1 cellular context compared by ENCODE assay signal in genomic region chr11:113862430-113862829, GRCh38.
TF ChIP-seq lines count a peak whose summit lies in the region.

No MANE protein-coding gene starts in this region.

TF ChIP-seq in HepG2, 621 proteins besides CTCF, POLR2A, EP300 and RAD21:
- peak; percentile 78 for TF ChIP-seq FOSL2 (CRISPR knock-in tag; IDR thresholded peaks at IDR 0.05)
- no peak for TF ChIP-seq ZNF616 (CRISPR knock-in tag; IDR thresholded peaks at IDR 0.05; ENCODE audit: low read depth)
- TF ChIP-seq TCF7 (IDR thresholded peaks at IDR 0.05; ENCODE audit: low read depth), result peak; percentile 61
- no peak for TF ChIP-seq ZNF639 (CRISPR knock-in tag; conservative IDR thresholded peaks at IDR 0.05)
- TF ChIP-seq FOXA3 (CRISPR knock-in tag; IDR thresholded peaks at IDR 0.05), result peak; percentile 16; the same call in 1 of the 2 replicates
- TF ChIP-seq AKAP8 (CRISPR knock-in tag; IDR thresholded peaks at IDR 0.05), result no peak
- no peak for TF ChIP-seq ZNF747 (CRISPR knock-in tag; IDR thresholded peaks at IDR 0.05; ENCODE audit: borderline replicate concordance)
- peak; percentile 33; the same call in 1 of the 2 replicates for TF ChIP-seq MAFF (IDR thresholded peaks at IDR 0.05; ENCODE audit: low read depth, low read length)
- TF ChIP-seq ZNF781 (CRISPR knock-in tag; IDR thresholded peaks at IDR 0.05; ENCODE audit: borderline replicate concordance, not compliant biosample characterization), result no peak
- TF ChIP-seq SOX5 (CRISPR knock-in tag; IDR thresholded peaks at IDR 0.05; ENCODE audit: borderline replicate concordance), result peak; percentile 75
- peak in 1 of 2 experiments; percentile 28; a peak in 1 of 4 replicates for TF ChIP-seq MAFK (conservative IDR thresholded peaks at IDR 0.05 in 1 of 2, IDR thresholded peaks at IDR 0.05 in 1 of 2; ENCODE audit: low read length in 2 of 2)
- TF ChIP-seq SOX13 (IDR thresholded peaks at IDR 0.05), result no peak
- peak in 1 of 2 experiments; percentile 68; a peak in 2 of 4 replicates for TF ChIP-seq SOX13 (CRISPR knock-in tag; conservative IDR thresholded peaks at IDR 0.05 in 1 of 2, IDR thresholded peaks at IDR 0.05 in 1 of 2)
- TF ChIP-seq NFYC (CRISPR knock-in tag; IDR thresholded peaks at IDR 0.05), result no peak
- TF ChIP-seq ZNF224 (CRISPR knock-in tag; IDR thresholded peaks at IDR 0.05), result no peak
- TF ChIP-seq HMG20A (CRISPR knock-in tag; IDR thresholded peaks at IDR 0.05; ENCODE audit: borderline replicate concordance), result peak; percentile 27; the same call in 1 of the 2 replicates
- TF ChIP-seq FOXA1 (IDR thresholded peaks at IDR 0.05), result no peak
- 0 out of 2 replicates have a peak, but pooled peaks have one; percentile 33 for TF ChIP-seq FOXA1 (CRISPR knock-in tag; IDR thresholded peaks at IDR 0.05)
- TF ChIP-seq ARID5B (CRISPR knock-in tag; IDR thresholded peaks at IDR 0.05), result 0 out of 2 replicates have a peak, but pooled peaks have one; percentile 44
- TF ChIP-seq ZNF253 (CRISPR knock-in tag; IDR thresholded peaks at IDR 0.05; ENCODE audit: borderline replicate concordance), result no peak
- TF ChIP-seq SAP130 (CRISPR knock-in tag; IDR thresholded peaks at IDR 0.05; ENCODE audit: low read depth), result 0 out of 2 replicates have a peak, but pooled peaks have one; percentile 15
- peak; percentile 9; the same call in 1 of the 2 replicates for TF ChIP-seq ZNF644 (CRISPR knock-in tag; IDR thresholded peaks at IDR 0.05; ENCODE audit: low read depth)
- TF ChIP-seq CREB1 (IDR thresholded peaks at IDR 0.05), result peak; percentile 22; the same call in 1 of the 2 replicates
- TF ChIP-seq CREB1 (CRISPR knock-in tag; IDR thresholded peaks at IDR 0.05), result no peak
